ENCODE assay signal across 11 cellular contexts in genomic region chr9:88007291-88007650, GRCh38. TPM values are rescaled to one million over a fixed set of nuclear protein-coding genes. Genes with fewer than 3 reads are reported as not detected.
A peak's percentile ranks its signal among the peaks of the same experiment; 100 is the strongest.
DNase-seq lines count a peak whose midpoint lies in the region; ATAC-seq and TF ChIP-seq lines count a peak whose summit lies in the region.
"Had no signal": no experiment of that assay in that cellular context is flagged by ENCODE, and none has a peak within 500 bp of the region (broad histone marks: within the 10 kb centered on the region; RNA-seq: fewer than 3 reads in every experiment).

No MANE protein-coding gene starts in this region.

- H3K36me3 ChIP-seq in mammary epithelial cell (ENCODE audit: insufficient read depth, low read length): no peaks in the 10 kb centered on the region

- H4K20me1 ChIP-seq in mammary epithelial cell (ENCODE audit: insufficient read depth, low read length): no peaks in the 10 kb centered on the region

- peaks cover 4% of the 10 kb centered on the region for H3K27me3 Mint-ChIP-seq in activated CD8-positive, alpha-beta memory T cell treated with anti-CD3 and anti-CD28 coated beads, Interleukin-2, amount 10 ng/mL, durations not matched to agents 7 days and 5 days
- peaks cover 12% of the 10 kb centered on the region for H3K27me3 Mint-ChIP-seq in activated T-helper 2 cell treated with anti-CD3 and anti-CD28 coated beads, Interferon-gamma antibody, Interleukin-2, Interleukin-4, amounts not matched to agents 10 μg/mL and 5 μg/mL and 100 μg/mL, durations not matched to agents 14 hours and 24 hours and 36 hours (ENCODE audit: low read depth)

- intact Hi-C loops in mammary epithelial cell (cut with micrococcal nuclease) (no loop called here), left ventricle myocardium superior (cut with micrococcal nuclease) (no loop called here)
- intact Hi-C loops in activated T-helper 2 cell treated with anti-CD3 and anti-CD28 coated beads, Interferon-gamma antibody, Interleukin-2, Interleukin-4, amounts not matched to agents 10 μg/mL and 5 μg/mL and 100 μg/mL, durations not matched to agents 14 hours and 24 hours and 36 hours (cut with micrococcal nuclease): loop anchor here (10.0 kb wide), 1 partner anchor 828 kb away; no protein-coding TSS in a partner anchor

- no TSS peak for BruUV-seq in mammary epithelial cell (replicated peaks; lab: Mats Ljungman, UMichigan)

- no peaks in the 10 kb centered on the region for H3K27me3 ChIP-seq in mammary epithelial cell (ENCODE audit: insufficient read depth, low read length)

- dilution Hi-C loops in mammary epithelial cell (cut with HindIII; ENCODE audit: low sequenced_read_pairs): no loop called here

- DNase-seq in activated CD8-positive, alpha-beta memory T cell treated with anti-CD3 and anti-CD28 coated beads, Interleukin-2, amount 10 ng/mL, durations not matched to agents 7 days and 5 days: peak; percentile 50
- DNase-seq in islet precursor cell: peak; percentile 63
- peak; percentile 71 for DNase-seq in stimulated activated CD8-positive, alpha-beta memory T cell treated with anti-CD3 and anti-CD28 coated beads, Interleukin-4, amount 100 ng/mL, for 48 hours
- DNase-seq in mammary epithelial cell: no peak
- DNase-seq in left ventricle myocardium superior: no peak
- no peak for DNase-seq in activated T-helper 2 cell treated with anti-CD3 and anti-CD28 coated beads, Interferon-gamma antibody, Interleukin-2, Interleukin-4, amounts not matched to agents 10 μg/mL and 5 μg/mL and 100 μg/mL, durations not matched to agents 14 hours and 24 hours and 36 hours (ENCODE audit: low spot score)
- DNase-seq: amniotic stem cell, natural killer cell, SW 1271 had no signal

- H2AFZ ChIP-seq in mammary epithelial cell (ENCODE audit: low read depth, low read length): no peak overlapping the region

- no peaks in the 10 kb centered on the region for H3K4me1 ChIP-seq in mammary epithelial cell (ENCODE audit: insufficient read depth, low read length)

- H3K27ac ChIP-seq in mammary epithelial cell (ENCODE audit: insufficient read depth, low read depth, low read length): no peak overlapping the region

- no peak overlapping the region for H3K27ac Mint-ChIP-seq in activated CD8-positive, alpha-beta memory T cell treated with anti-CD3 and anti-CD28 coated beads, Interleukin-2, amount 10 ng/mL, durations not matched to agents 7 days and 5 days
- no peak overlapping the region for H3K27ac Mint-ChIP-seq in activated T-helper 2 cell treated with anti-CD3 and anti-CD28 coated beads, Interferon-gamma antibody, Interleukin-2, Interleukin-4, amounts not matched to agents 10 μg/mL and 5 μg/mL and 100 μg/mL, durations not matched to agents 14 hours and 24 hours and 36 hours
- H3K27ac Mint-ChIP-seq: natural killer cell had no signal

- H3K4me3 ChIP-seq in mammary epithelial cell (replicated peaks in 1 of 3; ENCODE audit: insufficient read depth in 1 of 3, low read depth in 2 of 3, low read length in 3 of 3): no peak overlapping the region

- in situ Hi-C loops in mammary epithelial cell (cut with MboI; ENCODE audit: low sequenced_read_pairs in 2 of 2): no loop called here

- H3K9me3 ChIP-seq in mammary epithelial cell (replicated peaks; ENCODE audit: insufficient read depth, low read length): no peaks in the 10 kb centered on the region

- no peak overlapping the region for H3K4me3 Mint-ChIP-seq in activated CD8-positive, alpha-beta memory T cell treated with anti-CD3 and anti-CD28 coated beads, Interleukin-2, amount 10 ng/mL, durations not matched to agents 7 days and 5 days
- H3K4me3 Mint-ChIP-seq in activated T-helper 2 cell treated with anti-CD3 and anti-CD28 coated beads, Interferon-gamma antibody, Interleukin-2, Interleukin-4, amounts not matched to agents 10 μg/mL and 5 μg/mL and 100 μg/mL, durations not matched to agents 14 hours and 24 hours and 36 hours (ENCODE audit: low read depth): no peak overlapping the region
- H3K4me3 Mint-ChIP-seq: natural killer cell had no signal

- no peak overlapping the region for H3K9ac ChIP-seq in mammary epithelial cell (ENCODE audit: insufficient read depth, low read length)

- no peaks in the 10 kb centered on the region for H3K36me3 Mint-ChIP-seq in activated CD8-positive, alpha-beta memory T cell treated with anti-CD3 and anti-CD28 coated beads, Interleukin-2, amount 10 ng/mL, durations not matched to agents 7 days and 5 days
- no peaks in the 10 kb centered on the region for H3K36me3 Mint-ChIP-seq in activated T-helper 2 cell treated with anti-CD3 and anti-CD28 coated beads, Interferon-gamma antibody, Interleukin-2, Interleukin-4, amounts not matched to agents 10 μg/mL and 5 μg/mL and 100 μg/mL, durations not matched to agents 14 hours and 24 hours and 36 hours (ENCODE audit: low read depth)
- H3K36me3 Mint-ChIP-seq: natural killer cell had no signal

- H3K79me2 ChIP-seq in mammary epithelial cell (ENCODE audit: insufficient read depth, low read length): no peaks in the 10 kb centered on the region

- 83% methylated on average over 2 of the region's 12 CpGs for WGBS in mammary epithelial cell (ENCODE audit: low coverage, missing lambda C conversion rate)

- H3K9me3 Mint-ChIP-seq in activated CD8-positive, alpha-beta memory T cell treated with anti-CD3 and anti-CD28 coated beads, Interleukin-2, amount 10 ng/mL, durations not matched to agents 7 days and 5 days (ENCODE audit: low read depth): peaks cover 2% of the 10 kb centered on the region
- peaks cover 4% of the 10 kb centered on the region for H3K9me3 Mint-ChIP-seq in activated T-helper 2 cell treated with anti-CD3 and anti-CD28 coated beads, Interferon-gamma antibody, Interleukin-2, Interleukin-4, amounts not matched to agents 10 μg/mL and 5 μg/mL and 100 μg/mL, durations not matched to agents 14 hours and 24 hours and 36 hours
- H3K9me3 Mint-ChIP-seq: natural killer cell had no signal

- H3K4me2 ChIP-seq in mammary epithelial cell (ENCODE audit: insufficient read depth, low read depth, low read length): no peak overlapping the region

- peaks cover 3% of the 10 kb centered on the region for H3K4me1 Mint-ChIP-seq in activated CD8-positive, alpha-beta memory T cell treated with anti-CD3 and anti-CD28 coated beads, Interleukin-2, amount 10 ng/mL, durations not matched to agents 7 days and 5 days
- H3K4me1 Mint-ChIP-seq in activated T-helper 2 cell treated with anti-CD3 and anti-CD28 coated beads, Interferon-gamma antibody, Interleukin-2, Interleukin-4, amounts not matched to agents 10 μg/mL and 5 μg/mL and 100 μg/mL, durations not matched to agents 14 hours and 24 hours and 36 hours (ENCODE audit: low read depth): peaks cover 7% of the 10 kb centered on the region

- ATAC-seq in HG03432 (IDR thresholded peaks at IDR 0.05; ENCODE audit: unreplicated experiment) (peak; percentile 44), left ventricle myocardium superior (no peak), HG03457 (IDR thresholded peaks at IDR 0.05; ENCODE audit: unreplicated experiment) (no peak)
- no peak for ATAC-seq in activated CD8-positive, alpha-beta memory T cell treated with anti-CD3 and anti-CD28 coated beads, Interleukin-2, amount 10 ng/mL, durations not matched to agents 7 days and 5 days

- TF ChIP-seq CTCF in mammary epithelial cell (conservative IDR thresholded peaks at IDR 0.05 in 1 of 2, IDR thresholded peaks at IDR 0.05 in 1 of 2; ENCODE audit: extremely low read depth in 1 of 2, insufficient read depth in 1 of 2, low read depth in 1 of 2, low read length in 2 of 2): no peak

- CTCF ChIA-PET in activated CD8-positive, alpha-beta memory T cell treated with anti-CD3 and anti-CD28 coated beads, Interleukin-2, amount 10 ng/mL, durations not matched to agents 7 days and 5 days (lab: Charles Lee): no interaction called here
- CTCF ChIA-PET in mammary epithelial cell (lab: Charles Lee; ENCODE audit: low non-redundant PET): no interaction called here

RNA-seq across cellular contexts. Expression of gene CDK20, which starts 32.9 kb away (rescaled TPM):
- total RNA-seq in activated CD8-positive, alpha-beta memory T cell treated with anti-CD3 and anti-CD28 coated beads, Interleukin-2, amount 10 ng/mL, durations not matched to agents 7 days and 5 days: under 1 TPM; 0.70 to 0.82 TPM
- 1 to 10 TPM; 6.7 to 7.7 TPM for total RNA-seq in mammary epithelial cell
- polyA plus RNA-seq in mammary epithelial cell: 9.2 TPM
- 2.3 TPM for polyA minus RNA-seq in mammary epithelial cell
- total RNA-seq in left ventricle myocardium superior: 2.8 TPM
- total RNA-seq in activated T-helper 2 cell treated with anti-CD3 and anti-CD28 coated beads, Interferon-gamma antibody, Interleukin-2, Interleukin-4, amounts not matched to agents 10 μg/mL and 5 μg/mL and 100 μg/mL, durations not matched to agents 14 hours and 24 hours and 36 hours: 0.92 and 1.1 TPM in 2 replicates

Comparison
In these comparisons a context has a peak if more than half of its experiments do, and no peak if none do; other contexts are left out.
1. DNase-seq: peak in activated CD8-positive, alpha-beta memory T cell treated with anti-CD3 and anti-CD28 coated beads, Interleukin-2, amount 10 ng/mL, durations not matched to agents 7 days and 5 days (single experiment), islet precursor cell (single experiment) and stimulated activated CD8-positive, alpha-beta memory T cell treated with anti-CD3 and anti-CD28 coated beads, Interleukin-4, amount 100 ng/mL, for 48 hours (single experiment); none in mammary epithelial cell (single experiment), left ventricle myocardium superior (single experiment) and activated T-helper 2 cell treated with anti-CD3 and anti-CD28 coated beads, Interferon-gamma antibody, Interleukin-2, Interleukin-4, amounts not matched to agents 10 μg/mL and 5 μg/mL and 100 μg/mL, durations not matched to agents 14 hours and 24 hours and 36 hours (single experiment).